In the genomic region with DNA sequence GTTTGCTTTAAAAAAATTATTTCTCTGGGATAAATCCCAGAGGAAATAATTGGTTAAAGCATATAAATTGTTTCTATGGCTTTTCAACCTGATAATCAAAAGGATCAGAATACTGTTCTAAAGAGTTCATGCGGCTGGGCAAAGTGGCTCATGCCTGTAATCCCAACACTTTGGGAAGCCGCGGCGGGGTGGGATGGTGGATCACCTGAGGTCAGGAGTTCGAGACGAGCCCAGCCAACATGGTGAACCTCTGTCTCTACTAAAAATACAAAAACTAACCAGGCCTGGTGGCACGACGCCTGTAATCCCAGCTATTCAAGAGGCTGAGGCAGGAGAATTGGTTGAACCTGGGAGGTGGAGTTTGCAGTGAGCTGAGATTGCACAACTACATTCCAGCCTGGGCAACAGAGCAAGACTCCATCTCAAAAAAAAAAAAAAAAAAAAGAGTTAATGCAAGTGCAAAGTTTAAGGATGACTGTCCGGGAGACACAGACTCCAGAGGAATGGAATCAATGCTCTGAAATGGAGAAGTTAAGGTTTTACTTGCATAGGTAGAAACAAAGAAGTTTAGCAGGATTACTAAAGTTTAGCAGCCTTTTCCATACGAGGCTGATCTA, we compare ENCODE assay signal across 2 cellular contexts.
TF ChIP-seq lines count a peak whose summit lies in the region.

No MANE protein-coding gene starts in this region.

TF ChIP-seq in IMR-90, 13 proteins besides CTCF, POLR2A, EP300 and RAD21:
- TF ChIP-seq CEBPB (IDR thresholded peaks at IDR 0.05; ENCODE audit: low read depth, low read length) (0 out of 2 replicates have a peak, but pooled peaks have one; percentile 13), RCOR1 (IDR thresholded peaks at IDR 0.05; ENCODE audit: insufficient replicate concordance, low read length) (no peak)
TF ChIP-seq in IMR-90: peak in this region for 1.

TF ChIP-seq in GM12878, 131 proteins besides CTCF, POLR2A, EP300 and RAD21:
- TF ChIP-seq ASH2L (IDR thresholded peaks at IDR 0.05; ENCODE audit: borderline replicate concordance, low read depth) (no peak), SIX5 (IDR thresholded peaks at IDR 0.05; ENCODE audit: low read depth, low read length, severe bottlenecking) (no peak), ESRRA (IDR thresholded peaks at IDR 0.05; ENCODE audit: low read length) (no peak)
